8 cellular contexts compared by ENCODE assay signal in the genomic region with DNA sequence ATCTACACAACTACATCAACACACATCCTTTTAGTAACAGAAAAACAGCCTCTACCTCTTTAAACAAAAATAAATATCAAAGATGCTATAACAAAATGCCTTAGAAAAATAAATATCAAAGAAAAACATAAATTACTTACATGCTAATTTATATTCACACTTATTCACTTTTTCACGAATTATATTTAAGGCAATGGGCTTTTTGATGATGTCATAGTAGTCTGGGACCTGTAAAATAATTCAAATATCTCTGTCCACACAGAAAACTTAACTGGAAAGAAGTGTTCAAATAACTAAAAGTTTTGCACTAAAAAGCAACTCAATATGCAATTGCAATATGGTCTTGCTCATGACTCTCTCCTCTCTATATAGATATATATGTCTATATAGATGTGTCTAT.
"Had no signal": no experiment of that assay in that cellular context is flagged by ENCODE, and none has a peak within 500 bp of the region (broad histone marks: within the 10 kb centered on the region; RNA-seq: fewer than 3 reads in every experiment).

No MANE protein-coding gene starts in this region.

- H3K9me3 Mint-ChIP-seq: GM23338, H9 had no signal

- FAIRE-seq: H1, H54, K562 had no signal

- DNase-seq: H9, HCEC 1CT, IMR-90 had no signal

- H3K4me1 Mint-ChIP-seq: GM23338, H9 had no signal

- H3K4me2 ChIP-seq: GM23338 had no signal

- ATAC-seq: GM23338, K562 had no signal

- H3K27ac Mint-ChIP-seq: GM23338, H9 had no signal

- H3K4me3 Mint-ChIP-seq: GM23338, H9 had no signal

- H3K27ac ChIP-seq: HL-60 had no signal

- H2AFZ ChIP-seq: GM23338 had no signal

- H3K4me3 ChIP-seq: GM23338, K562 had no signal
